ENCODE assay signal across 1 cellular context in genomic region chr15:37880835-37881153, GRCh38.
TF ChIP-seq lines count a peak whose summit lies in the region.

No MANE protein-coding gene starts in this region.

TF ChIP-seq in IMR-90, 13 proteins besides CTCF, POLR2A, EP300 and RAD21 (continued from another document):
- TF ChIP-seq NFE2L2 (IDR thresholded peaks at IDR 0.05; ENCODE audit: low read depth, low read length) (no peak), ELK1 (IDR thresholded peaks at IDR 0.05; ENCODE audit: borderline replicate concordance, low read depth, low read length) (no peak), BHLHE40 (IDR thresholded peaks at IDR 0.05; ENCODE audit: low read depth, low read length) (no peak), CHD1 (IDR thresholded peaks at IDR 0.05; ENCODE audit: low read depth, low read length) (no peak), SMC3 (IDR thresholded peaks at IDR 0.05; ENCODE audit: low read depth, low read length) (no peak)
